In genomic region chr9:89807682-89808075, GRCh38 we compare ENCODE assay signal across 16 cellular contexts.
DNase-seq lines count a peak whose midpoint lies in the region; ATAC-seq and TF ChIP-seq lines count a peak whose summit lies in the region.
"Had no signal": no experiment of that assay in that cellular context is flagged by ENCODE, and none has a peak within 500 bp of the region (broad histone marks: within the 10 kb centered on the region; RNA-seq: fewer than 3 reads in every experiment).

No MANE protein-coding gene starts in this region.

- no peak overlapping the region for H4K8ac ChIP-seq in trophoblast cell (ENCODE audit: low read depth, low read length)

- no peak overlapping the region for H3K4me3 ChIP-seq in BLaER1
- H3K4me3 ChIP-seq in OCI-LY3 (ENCODE audit: low read length): no peak overlapping the region
- H3K4me3 ChIP-seq in trophoblast cell (ENCODE audit: low read depth, low read length): no peak overlapping the region
- H3K4me3 ChIP-seq: Peyer's patch had no signal

- no peak for TF ChIP-seq CTCF in OCI-LY3 (IDR thresholded peaks at IDR 0.05; ENCODE audit: low read depth, low read length)
- no peak for TF ChIP-seq CTCF in glutamatergic neuron (IDR thresholded peaks at IDR 0.05; ENCODE audit: partially characterized antibody, unreplicated experiment)
- TF ChIP-seq CTCF in GM10248 (IDR thresholded peaks at IDR 0.05; ENCODE audit: control extremely low read depth, extremely low read depth, low read depth, missing control alignments): no peak
- TF ChIP-seq CTCF in progenitor cell of endocrine pancreas (IDR thresholded peaks at IDR 0.05; ENCODE audit: unreplicated experiment): no peak

- H3K27ac ChIP-seq in BLaER1 (no peak overlapping the region), OCI-LY3 (ENCODE audit: low read length) (no peak overlapping the region), trophoblast cell (ENCODE audit: low read depth, low read length) (peak overlapping the region; percentile 73)
- H3K27ac ChIP-seq: Peyer's patch had no signal

- H3K4me2 ChIP-seq in BLaER1 (peak overlapping the region; percentile 7; the same call in 1 of the 2 replicates), OCI-LY3 (ENCODE audit: low read length) (no peak overlapping the region), trophoblast cell (ENCODE audit: low read length) (no peak overlapping the region)

- peaks cover 10% of the 10 kb centered on the region for H3K4me1 ChIP-seq in BLaER1
- peaks cover 6% of the 10 kb centered on the region; the same call in 1 of the 2 replicates for H3K4me1 ChIP-seq in OCI-LY3 (ENCODE audit: low read length)
- H3K4me1 ChIP-seq in trophoblast cell (ENCODE audit: control insufficient read depth in 1 of 2, insufficient read depth in 2 of 2, low read length in 2 of 2): peaks cover 9 to 25% of the 10 kb centered on the region in 2 experiments

- H3K9me3 ChIP-seq in BLaER1 (no peaks in the 10 kb centered on the region), OCI-LY3 (ENCODE audit: insufficient read depth, low read length) (no peaks in the 10 kb centered on the region), trophoblast cell (ENCODE audit: insufficient read depth, low read depth, low read length) (no peaks in the 10 kb centered on the region)
- H3K9me3 ChIP-seq: Peyer's patch had no signal

- H4K91ac ChIP-seq in trophoblast cell (ENCODE audit: low read depth, low read length): peak overlapping the region; percentile 50

- CTCF ChIA-PET in T-cell (lab: Charles Lee): no interaction called here
- CTCF ChIA-PET in GM10248 (lab: Yijun Ruan, JAX): no interaction called here

- H4K12ac ChIP-seq in trophoblast cell (ENCODE audit: low read depth, low read length): no peak overlapping the region

- POLR2A ChIA-PET in T-cell (lab: Charles Lee) (no interaction called here), GM10248 (lab: Yijun Ruan, JAX) (no interaction called here)

- H3K4me1 Mint-ChIP-seq in glutamatergic neuron (ENCODE audit: low read depth, unreplicated experiment) (peaks cover 25% of the 10 kb centered on the region), T-cell (peaks cover 0 to 13% (median 2%) of the 10 kb centered on the region in 3 donors), progenitor cell of endocrine pancreas (ENCODE audit: low read depth) (no peaks in the 10 kb centered on the region)

- H3K27ac Mint-ChIP-seq in glutamatergic neuron (ENCODE audit: unreplicated experiment): peak overlapping the region; percentile 66
- H3K27ac Mint-ChIP-seq in T-cell: no peak overlapping the region
- H3K27ac Mint-ChIP-seq in progenitor cell of endocrine pancreas: no peak overlapping the region

- ATAC-seq in T-cell (replicated peaks in 1 of 4): no peak
- ATAC-seq: Right ventricle myocardium inferior had no signal

- H3K79me2 ChIP-seq in OCI-LY3 (ENCODE audit: low read length): no peaks in the 10 kb centered on the region
- no peaks in the 10 kb centered on the region for H3K79me2 ChIP-seq in trophoblast cell (ENCODE audit: control insufficient read depth, insufficient read depth, low read length, poor library complexity)

- H3K9me3 Mint-ChIP-seq in glutamatergic neuron (ENCODE audit: unreplicated experiment): peaks cover 9% of the 10 kb centered on the region
- no peaks in the 10 kb centered on the region for H3K9me3 Mint-ChIP-seq in T-cell
- H3K9me3 Mint-ChIP-seq in progenitor cell of endocrine pancreas (ENCODE audit: low read depth): no peaks in the 10 kb centered on the region

- H3K36me3 ChIP-seq in BLaER1: no peaks in the 10 kb centered on the region
- H3K36me3 ChIP-seq in OCI-LY3 (replicated peaks; ENCODE audit: low read depth, low read length): no peaks in the 10 kb centered on the region
- no peaks in the 10 kb centered on the region for H3K36me3 ChIP-seq in trophoblast cell (ENCODE audit: control insufficient read depth in 1 of 2, insufficient read depth in 2 of 2, low read length in 2 of 2)
- H3K36me3 ChIP-seq: Peyer's patch had no signal

- H3K79me1 ChIP-seq in trophoblast cell (ENCODE audit: low read length): peaks cover 13% of the 10 kb centered on the region

- H3K18ac ChIP-seq in trophoblast cell (ENCODE audit: low read length): no peak overlapping the region

- H3K14ac ChIP-seq in trophoblast cell (ENCODE audit: low read length): no peak overlapping the region

- H2AFZ ChIP-seq in OCI-LY3 (ENCODE audit: low read depth, low read length) (peak overlapping the region; percentile 20; the same call in 1 of the 2 replicates), trophoblast cell (ENCODE audit: insufficient read depth, low read length, poor library complexity) (no peak overlapping the region)

- H3K4me3 Mint-ChIP-seq in glutamatergic neuron (ENCODE audit: unreplicated experiment) (peak overlapping the region; percentile 1), T-cell (no peak overlapping the region), progenitor cell of endocrine pancreas (ENCODE audit: low read depth) (no peak overlapping the region)

- no peak overlapping the region for H3K4ac ChIP-seq in trophoblast cell (ENCODE audit: low read depth, low read length)

- H2BK120ac ChIP-seq in trophoblast cell (ENCODE audit: insufficient read depth, low read length, poor library complexity): peak overlapping the region; percentile 14

- DNase-seq in glutamatergic neuron (no peak), trophoblast cell (no peak), T-cell (no peak), GM10248 (ENCODE audit: extremely low spot score) (no peak), cerebellar cortex (ENCODE audit: low spot score) (no peak), progenitor cell of endocrine pancreas (ENCODE audit: low spot score, unreplicated experiment) (no peak)
- DNase-seq: C1 segment of cervical spinal cord, GF-D8, NCI-H1105, NCI-H1694, NCI-H2107, NCI-H2227 treated with DMSO at 0.1 percent for 48 hours, Peyer's patch had no signal

- no CpG with 5 or more reads among the region's 2 CpGs for WGBS in trophoblast cell (ENCODE audit: extremely low coverage, insufficient coverage, insufficient read length)

- H3K9ac ChIP-seq in BLaER1: no peak overlapping the region
- H3K9ac ChIP-seq in OCI-LY3 (ENCODE audit: low read length): no peak overlapping the region
- no peak overlapping the region for H3K9ac ChIP-seq in trophoblast cell (ENCODE audit: low read length)

- H2BK5ac ChIP-seq in trophoblast cell (ENCODE audit: low read depth, low read length, poor library complexity): no peak overlapping the region

- H2AK5ac ChIP-seq in trophoblast cell (ENCODE audit: low read length): no peak overlapping the region

- H3K27me3 ChIP-seq in BLaER1: no peaks in the 10 kb centered on the region
- no peaks in the 10 kb centered on the region for H3K27me3 ChIP-seq in OCI-LY3 (ENCODE audit: low read depth, low read length)
- no peaks in the 10 kb centered on the region for H3K27me3 ChIP-seq in trophoblast cell (ENCODE audit: insufficient read depth, low read length)
- H3K27me3 ChIP-seq: Peyer's patch had no signal

- peak overlapping the region; percentile 11 for H2BK12ac ChIP-seq in trophoblast cell (ENCODE audit: low read length)

- H4K20me1 ChIP-seq in BLaER1 (no peaks in the 10 kb centered on the region), OCI-LY3 (ENCODE audit: insufficient read depth, low read length) (no peaks in the 10 kb centered on the region)

- peaks cover 8% of the 10 kb centered on the region for H3K27me3 Mint-ChIP-seq in glutamatergic neuron (ENCODE audit: unreplicated experiment)
- H3K27me3 Mint-ChIP-seq in T-cell: peaks cover 4 to 6% of the 10 kb centered on the region in 2 donors
- peaks cover 29% of the 10 kb centered on the region for H3K27me3 Mint-ChIP-seq in progenitor cell of endocrine pancreas

- no peak overlapping the region for H3K23ac ChIP-seq in trophoblast cell (ENCODE audit: low read length)

- H3K36me3 Mint-ChIP-seq in glutamatergic neuron (ENCODE audit: unreplicated experiment) (no peaks in the 10 kb centered on the region), T-cell (no peaks in the 10 kb centered on the region), progenitor cell of endocrine pancreas (ENCODE audit: insufficient read depth) (no peaks in the 10 kb centered on the region)
